ENCODE assay signal across 7 cellular contexts in genomic region chr1:34370748-34371147, GRCh38.
"Had no signal": no experiment of that assay in that cellular context is flagged by ENCODE, and none has a peak within 500 bp of the region (broad histone marks: within the 10 kb centered on the region; RNA-seq: fewer than 3 reads in every experiment).

No MANE protein-coding gene starts in this region.

- H3K36me3 ChIP-seq: HAP-1 had no signal

- H3K4me3 Mint-ChIP-seq: GM23338, HFFc6 had no signal

- H3K27ac Mint-ChIP-seq: GM23338, HFFc6 had no signal

- DNase-seq: HFFc6, IMR-90, KG1 had no signal

- H3K9me3 Mint-ChIP-seq: GM23338 had no signal

- H3K9me3 ChIP-seq: HAP-1 had no signal

- H3K4me1 ChIP-seq: HAP-1 had no signal

- H3K4me1 Mint-ChIP-seq: GM23338 had no signal

- H3K4me3 ChIP-seq: GM23338, HAP-1, K562 had no signal

- ATAC-seq: GM23338, HCT116, K562 had no signal
